22 cellular contexts compared by ENCODE assay signal in the genomic region with DNA sequence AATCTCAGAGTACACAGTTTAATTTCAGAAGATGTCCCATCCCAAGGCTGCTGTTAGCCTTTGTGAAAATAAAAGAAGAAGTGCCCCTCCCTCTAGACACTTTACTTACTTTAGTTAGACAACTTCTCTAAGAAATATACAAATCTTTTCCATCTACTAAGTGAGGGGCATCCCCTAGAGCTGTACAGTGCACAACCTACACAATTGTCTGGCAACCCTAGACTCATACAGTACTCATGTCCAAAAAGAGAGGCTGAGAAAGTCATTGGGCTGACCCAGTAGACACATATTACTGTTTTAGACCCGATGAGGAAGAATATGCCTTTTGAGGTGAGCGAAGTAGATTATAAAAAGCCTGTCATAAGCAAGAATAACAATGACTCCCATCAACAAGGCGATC.
"Had no signal": no experiment of that assay in that cellular context is flagged by ENCODE, and none has a peak within 500 bp of the region (broad histone marks: within the 10 kb centered on the region; RNA-seq: fewer than 3 reads in every experiment).

No MANE protein-coding gene starts in this region.

- H3K4me1 Mint-ChIP-seq: endodermal cell; stimulated activated effector memory CD8-positive, alpha-beta T cell treated with anti-CD3 and anti-CD28 coated beads, Interleukin-12 subunit alpha, Interleukin-12 subunit beta, amount 100 ng/mL, for 72 hours had no signal

- DNase-seq: effector CD4-positive, alpha-beta T cell; endodermal cell; erythroblast; foreskin keratinocyte; kidney glomerular epithelial cell; mesendoderm; naive B cell; occipital lobe; pancreas; psoas muscle; retina; right lobe of liver; stimulated activated CD4-positive, alpha-beta T cell treated with anti-CD3 and anti-CD28 coated beads, Interleukin-4, amount 100 ng/mL, for 1 hour; stimulated activated CD8-positive, alpha-beta memory T cell treated with anti-CD3 and anti-CD28 coated beads, Interleukin-4, amount 100 ng/mL, for 48 hours; stomach; substantia nigra; transverse colon had no signal

- H3K27ac ChIP-seq: coronary artery, foreskin keratinocyte, hepatocyte, pancreas, psoas muscle, right lobe of liver, stomach, thoracic aorta, transverse colon had no signal

- ATAC-seq: foreskin keratinocyte; pancreas; psoas muscle; right lobe of liver; stimulated activated effector memory CD8-positive, alpha-beta T cell treated with anti-CD3 and anti-CD28 coated beads, Interleukin-12 subunit alpha, Interleukin-12 subunit beta, amount 100 ng/mL, for 72 hours had no signal

- H3K4me3 ChIP-seq: coronary artery, hepatocyte, pancreas, psoas muscle, right lobe of liver, stomach, thoracic aorta, transverse colon had no signal

- H3K4me3 Mint-ChIP-seq: endodermal cell; naive B cell; nephron; stimulated activated effector memory CD8-positive, alpha-beta T cell treated with anti-CD3 and anti-CD28 coated beads, Interleukin-12 subunit alpha, Interleukin-12 subunit beta, amount 100 ng/mL, for 72 hours had no signal

- H3K9me3 ChIP-seq: pancreas, psoas muscle, right lobe of liver, stomach, thoracic aorta, transverse colon had no signal

- H3K4me1 ChIP-seq: foreskin keratinocyte, pancreas, psoas muscle, right lobe of liver, stomach, transverse colon had no signal

- H3K27me3 ChIP-seq: foreskin keratinocyte, hepatocyte, right lobe of liver, stomach, transverse colon had no signal

- H3K36me3 ChIP-seq: pancreas, right lobe of liver, stomach, thoracic aorta, transverse colon had no signal

- H3K27ac Mint-ChIP-seq: endodermal cell; naive B cell; stimulated activated effector memory CD8-positive, alpha-beta T cell treated with anti-CD3 and anti-CD28 coated beads, Interleukin-12 subunit alpha, Interleukin-12 subunit beta, amount 100 ng/mL, for 72 hours had no signal

- H3K9me3 Mint-ChIP-seq: stimulated activated effector memory CD8-positive, alpha-beta T cell treated with anti-CD3 and anti-CD28 coated beads, Interleukin-12 subunit alpha, Interleukin-12 subunit beta, amount 100 ng/mL, for 72 hours had no signal
